ENCODE assay signal across 23 cellular contexts in genomic region chr1:37759451-37759850, GRCh38. TPM values are rescaled to one million over a fixed set of nuclear protein-coding genes. Genes with fewer than 3 reads are reported as not detected.
A peak's percentile ranks its signal among the peaks of the same experiment; 100 is the strongest.
DNase-seq lines count a peak whose midpoint lies in the region; ATAC-seq lines count a peak whose summit lies in the region.
"Had no signal": no experiment of that assay in that cellular context is flagged by ENCODE, and none has a peak within 500 bp of the region (broad histone marks: within the 10 kb centered on the region; RNA-seq: fewer than 3 reads in every experiment).

No MANE protein-coding gene starts in this region.

- ATAC-seq in left lobe of liver = no peak
- ATAC-seq: GM12878 had no signal

- peak; percentile 1 for DNase-seq in activated CD8-positive, alpha-beta memory T cell treated with anti-CD3 and anti-CD28 coated beads for 24 hours
- DNase-seq in activated CD8-positive, alpha-beta memory T cell treated with anti-CD3 and anti-CD28 coated beads, Interleukin-2, amount 50 U/mL, for 4 hours = no peak
- DNase-seq in left lobe of liver (ENCODE audit: low spot score) (peak; percentile 4), NCI-H1092 treated with DMSO at 0.1 percent for 48 hours (lab: John Stamatoyannopoulos, UW) (no peak), NCI-H187 (lab: John Stamatoyannopoulos, UW) (no peak)
- DNase-seq: 8988T; ACHN; BE2C; C1 segment of cervical spinal cord; CD4-positive, alpha-beta memory T cell; CD4-positive, CD25-positive, alpha-beta regulatory T cell; CD8-positive, alpha-beta memory T cell; COR-L47; DMS 273 treated with DMSO at 0.1 percent for 48 hours; DMS153; DMS53; DMS79; DND-41; EL; GDM1 had no signal

RNA-seq across cellular contexts. Expression of gene EPHA10, which starts 5.5 kb away (rescaled TPM):
- total RNA-seq in left lobe of liver = 0.03 TPM
- total RNA-seq: A673; CD4-positive, CD25-positive, alpha-beta regulatory T cell; Daoy; GM12878 had no signal

RNA-seq across cellular contexts. Expression of gene MANEAL, which starts 34.2 kb away (rescaled TPM):
- total RNA-seq in left lobe of liver = 4.3 TPM

RNA-seq across cellular contexts. Expression of gene C1orf122, which starts 48.1 kb away (rescaled TPM):
- total RNA-seq in left lobe of liver = 36.1 TPM

RNA-seq across cellular contexts. Expression of gene YRDC, which starts 48.6 kb away (rescaled TPM):
- 4.8 TPM for total RNA-seq in left lobe of liver

Comparison
In these comparisons a context has a peak if more than half of its experiments do, and no peak if none do; other contexts are left out.
1. DNase-seq: peak in activated CD8-positive, alpha-beta memory T cell treated with anti-CD3 and anti-CD28 coated beads for 24 hours (single experiment) and left lobe of liver (single experiment); none in activated CD8-positive, alpha-beta memory T cell treated with anti-CD3 and anti-CD28 coated beads, Interleukin-2, amount 50 U/mL, for 4 hours (single experiment), NCI-H1092 treated with DMSO at 0.1 percent for 48 hours (single experiment) and NCI-H187 (0 of 2).